In the genomic region with DNA sequence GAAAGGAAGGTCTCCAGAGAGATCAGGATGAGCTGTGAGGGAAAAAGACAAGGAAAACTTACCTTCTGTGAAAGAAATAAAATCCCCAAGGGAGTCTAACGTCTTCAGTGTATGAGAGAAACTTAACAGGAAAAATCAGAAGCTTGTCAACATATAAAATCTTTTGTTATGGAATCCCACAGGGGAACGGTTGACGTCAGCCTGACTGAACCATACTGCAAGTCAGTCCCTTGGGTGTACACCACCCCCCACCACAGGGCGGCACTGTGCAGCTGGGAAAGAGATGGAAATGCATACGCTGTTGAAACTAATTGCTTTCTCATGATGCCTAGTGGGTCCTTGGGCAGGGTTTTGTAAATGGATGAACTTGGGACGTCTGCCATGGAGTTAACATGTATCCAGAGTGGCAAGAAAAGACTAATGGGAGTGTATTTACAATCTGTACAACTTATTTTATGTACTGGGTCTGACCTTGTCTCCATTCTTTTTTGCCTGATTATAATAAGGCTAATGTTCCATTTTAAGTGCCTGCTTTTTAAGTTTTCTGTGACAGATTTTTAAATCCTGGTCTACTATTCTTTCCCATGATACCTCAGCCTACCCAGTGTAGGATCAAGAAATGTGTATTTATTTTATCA, we compare ENCODE assay signal across 1 cellular context.
A peak's percentile ranks its signal among the peaks of the same experiment; 100 is the strongest.
TF ChIP-seq lines count a peak whose summit lies in the region.

No MANE protein-coding gene starts in this region.

TF ChIP-seq in HEK293, 187 proteins besides CTCF, POLR2A, EP300 and RAD21 (continued from another document):
- TF ChIP-seq, protein P1, sequence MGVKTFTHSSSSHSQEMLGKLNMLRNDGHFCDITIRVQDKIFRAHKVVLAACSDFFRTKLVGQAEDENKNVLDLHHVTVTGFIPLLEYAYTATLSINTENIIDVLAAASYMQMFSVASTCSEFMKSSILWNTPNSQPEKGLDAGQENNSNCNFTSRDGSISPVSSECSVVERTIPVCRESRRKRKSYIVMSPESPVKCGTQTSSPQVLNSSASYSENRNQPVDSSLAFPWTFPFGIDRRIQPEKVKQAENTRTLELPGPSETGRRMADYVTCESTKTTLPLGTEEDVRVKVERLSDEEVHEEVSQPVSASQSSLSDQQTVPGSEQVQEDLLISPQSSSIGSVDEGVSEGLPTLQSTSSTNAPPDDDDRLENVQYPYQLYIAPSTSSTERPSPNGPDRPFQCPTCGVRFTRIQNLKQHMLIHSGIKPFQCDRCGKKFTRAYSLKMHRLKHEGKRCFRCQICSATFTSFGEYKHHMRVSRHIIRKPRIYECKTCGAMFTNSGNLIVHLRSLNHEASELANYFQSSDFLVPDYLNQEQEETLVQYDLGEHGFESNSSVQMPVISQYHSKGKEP (tag by site-specific recombination; IDR thresholded peaks at IDR 0.05): peak; percentile 71
- no peak for TF ChIP-seq ZNF214 (tag by site-specific recombination; IDR thresholded peaks at IDR 0.05; ENCODE audit: borderline replicate concordance)
- no peak for TF ChIP-seq ZNF530 (tag by site-specific recombination; IDR thresholded peaks at IDR 0.05; ENCODE audit: low read depth)
- TF ChIP-seq ZNF292 (tag by site-specific recombination; IDR thresholded peaks at IDR 0.05; ENCODE audit: borderline replicate concordance, low read depth): no peak
- TF ChIP-seq, protein P2, sequence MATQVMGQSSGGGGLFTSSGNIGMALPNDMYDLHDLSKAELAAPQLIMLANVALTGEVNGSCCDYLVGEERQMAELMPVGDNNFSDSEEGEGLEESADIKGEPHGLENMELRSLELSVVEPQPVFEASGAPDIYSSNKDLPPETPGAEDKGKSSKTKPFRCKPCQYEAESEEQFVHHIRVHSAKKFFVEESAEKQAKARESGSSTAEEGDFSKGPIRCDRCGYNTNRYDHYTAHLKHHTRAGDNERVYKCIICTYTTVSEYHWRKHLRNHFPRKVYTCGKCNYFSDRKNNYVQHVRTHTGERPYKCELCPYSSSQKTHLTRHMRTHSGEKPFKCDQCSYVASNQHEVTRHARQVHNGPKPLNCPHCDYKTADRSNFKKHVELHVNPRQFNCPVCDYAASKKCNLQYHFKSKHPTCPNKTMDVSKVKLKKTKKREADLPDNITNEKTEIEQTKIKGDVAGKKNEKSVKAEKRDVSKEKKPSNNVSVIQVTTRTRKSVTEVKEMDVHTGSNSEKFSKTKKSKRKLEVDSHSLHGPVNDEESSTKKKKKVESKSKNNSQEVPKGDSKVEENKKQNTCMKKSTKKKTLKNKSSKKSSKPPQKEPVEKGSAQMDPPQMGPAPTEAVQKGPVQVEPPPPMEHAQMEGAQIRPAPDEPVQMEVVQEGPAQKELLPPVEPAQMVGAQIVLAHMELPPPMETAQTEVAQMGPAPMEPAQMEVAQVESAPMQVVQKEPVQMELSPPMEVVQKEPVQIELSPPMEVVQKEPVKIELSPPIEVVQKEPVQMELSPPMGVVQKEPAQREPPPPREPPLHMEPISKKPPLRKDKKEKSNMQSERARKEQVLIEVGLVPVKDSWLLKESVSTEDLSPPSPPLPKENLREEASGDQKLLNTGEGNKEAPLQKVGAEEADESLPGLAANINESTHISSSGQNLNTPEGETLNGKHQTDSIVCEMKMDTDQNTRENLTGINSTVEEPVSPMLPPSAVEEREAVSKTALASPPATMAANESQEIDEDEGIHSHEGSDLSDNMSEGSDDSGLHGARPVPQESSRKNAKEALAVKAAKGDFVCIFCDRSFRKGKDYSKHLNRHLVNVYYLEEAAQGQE (tag by site-specific recombination; IDR thresholded peaks at IDR 0.05): no peak
- no peak for TF ChIP-seq ZNF501 (tag by site-specific recombination; IDR thresholded peaks at IDR 0.05)
- no peak for TF ChIP-seq ZNF785 (tag by site-specific recombination; IDR thresholded peaks at IDR 0.05)
- TF ChIP-seq ZNF16 (tag by site-specific recombination; IDR thresholded peaks at IDR 0.05; ENCODE audit: low read depth): no peak
- TF ChIP-seq, protein P3, sequence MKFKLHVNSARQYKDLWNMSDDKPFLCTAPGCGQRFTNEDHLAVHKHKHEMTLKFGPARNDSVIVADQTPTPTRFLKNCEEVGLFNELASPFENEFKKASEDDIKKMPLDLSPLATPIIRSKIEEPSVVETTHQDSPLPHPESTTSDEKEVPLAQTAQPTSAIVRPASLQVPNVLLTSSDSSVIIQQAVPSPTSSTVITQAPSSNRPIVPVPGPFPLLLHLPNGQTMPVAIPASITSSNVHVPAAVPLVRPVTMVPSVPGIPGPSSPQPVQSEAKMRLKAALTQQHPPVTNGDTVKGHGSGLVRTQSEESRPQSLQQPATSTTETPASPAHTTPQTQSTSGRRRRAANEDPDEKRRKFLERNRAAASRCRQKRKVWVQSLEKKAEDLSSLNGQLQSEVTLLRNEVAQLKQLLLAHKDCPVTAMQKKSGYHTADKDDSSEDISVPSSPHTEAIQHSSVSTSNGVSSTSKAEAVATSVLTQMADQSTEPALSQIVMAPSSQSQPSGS (tag by site-specific recombination; IDR thresholded peaks at IDR 0.05; ENCODE audit: low read depth): peak; percentile 63; the same call in 1 of the 2 replicates
- TF ChIP-seq RBAK (tag by site-specific recombination; IDR thresholded peaks at IDR 0.05): no peak
- no peak for TF ChIP-seq ZNF830 (tag by site-specific recombination; IDR thresholded peaks at IDR 0.05; ENCODE audit: low read depth)
- peak; percentile 76; the same call in 1 of the 2 replicates for TF ChIP-seq ZEB2 (tag by site-specific recombination; IDR thresholded peaks at IDR 0.05)
- no peak for TF ChIP-seq ZNF529 (tag by site-specific recombination; IDR thresholded peaks at IDR 0.05; ENCODE audit: insufficient replicate concordance)
- TF ChIP-seq, protein P4, sequence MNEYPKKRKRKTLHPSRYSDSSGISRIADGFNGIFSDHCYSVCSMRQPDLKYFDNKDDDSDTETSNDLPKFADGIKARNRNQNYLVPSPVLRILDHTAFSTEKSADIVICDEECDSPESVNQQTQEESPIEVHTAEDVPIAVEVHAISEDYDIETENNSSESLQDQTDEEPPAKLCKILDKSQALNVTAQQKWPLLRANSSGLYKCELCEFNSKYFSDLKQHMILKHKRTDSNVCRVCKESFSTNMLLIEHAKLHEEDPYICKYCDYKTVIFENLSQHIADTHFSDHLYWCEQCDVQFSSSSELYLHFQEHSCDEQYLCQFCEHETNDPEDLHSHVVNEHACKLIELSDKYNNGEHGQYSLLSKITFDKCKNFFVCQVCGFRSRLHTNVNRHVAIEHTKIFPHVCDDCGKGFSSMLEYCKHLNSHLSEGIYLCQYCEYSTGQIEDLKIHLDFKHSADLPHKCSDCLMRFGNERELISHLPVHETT (tag by site-specific recombination; IDR thresholded peaks at IDR 0.05): no peak
- TF ChIP-seq BCL11B (tag by site-specific recombination; IDR thresholded peaks at IDR 0.05; ENCODE audit: low read depth): no peak
- TF ChIP-seq ZNF664 (tag by site-specific recombination; IDR thresholded peaks at IDR 0.05): no peak
- TF ChIP-seq ZNF548 (tag by site-specific recombination; IDR thresholded peaks at IDR 0.05): no peak
- TF ChIP-seq ZXDB (tag by site-specific recombination; IDR thresholded peaks at IDR 0.05): 0 out of 2 replicates have a peak, but pooled peaks have one; percentile 30
- TF ChIP-seq ZNF747 (tag by site-specific recombination; IDR thresholded peaks at IDR 0.05): no peak
- TF ChIP-seq GFI1B (tag by site-specific recombination; IDR thresholded peaks at IDR 0.05): peak; percentile 58; the same call in 1 of the 2 replicates
- TF ChIP-seq, protein P5, sequence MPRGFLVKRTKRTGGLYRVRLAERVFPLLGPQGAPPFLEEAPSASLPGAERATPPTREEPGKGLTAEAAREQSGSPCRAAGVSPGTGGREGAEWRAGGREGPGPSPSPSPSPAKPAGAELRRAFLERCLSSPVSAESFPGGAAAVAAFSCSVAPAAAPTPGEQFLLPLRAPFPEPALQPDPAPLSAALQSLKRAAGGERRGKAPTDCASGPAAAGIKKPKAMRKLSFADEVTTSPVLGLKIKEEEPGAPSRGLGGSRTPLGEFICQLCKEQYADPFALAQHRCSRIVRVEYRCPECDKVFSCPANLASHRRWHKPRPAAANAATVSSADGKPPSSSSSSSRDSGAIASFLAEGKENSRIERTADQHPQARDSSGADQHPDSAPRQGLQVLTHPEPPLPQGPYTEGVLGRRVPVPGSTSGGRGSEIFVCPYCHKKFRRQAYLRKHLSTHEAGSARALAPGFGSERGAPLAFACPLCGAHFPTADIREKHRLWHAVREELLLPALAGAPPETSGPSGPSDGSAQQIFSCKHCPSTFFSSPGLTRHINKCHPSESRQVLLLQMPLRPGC (tag by site-specific recombination; IDR thresholded peaks at IDR 0.05): 0 out of 2 replicates have a peak, but pooled peaks have one; percentile 35
- 0 out of 2 replicates have a peak, but pooled peaks have one; percentile 30 for TF ChIP-seq ZBTB17 (tag by site-specific recombination; IDR thresholded peaks at IDR 0.05)
- TF ChIP-seq ZNF394 (tag by site-specific recombination; IDR thresholded peaks at IDR 0.05; ENCODE audit: borderline replicate concordance): peak; percentile 25; the same call in 1 of the 2 replicates
- TF ChIP-seq, protein P6, sequence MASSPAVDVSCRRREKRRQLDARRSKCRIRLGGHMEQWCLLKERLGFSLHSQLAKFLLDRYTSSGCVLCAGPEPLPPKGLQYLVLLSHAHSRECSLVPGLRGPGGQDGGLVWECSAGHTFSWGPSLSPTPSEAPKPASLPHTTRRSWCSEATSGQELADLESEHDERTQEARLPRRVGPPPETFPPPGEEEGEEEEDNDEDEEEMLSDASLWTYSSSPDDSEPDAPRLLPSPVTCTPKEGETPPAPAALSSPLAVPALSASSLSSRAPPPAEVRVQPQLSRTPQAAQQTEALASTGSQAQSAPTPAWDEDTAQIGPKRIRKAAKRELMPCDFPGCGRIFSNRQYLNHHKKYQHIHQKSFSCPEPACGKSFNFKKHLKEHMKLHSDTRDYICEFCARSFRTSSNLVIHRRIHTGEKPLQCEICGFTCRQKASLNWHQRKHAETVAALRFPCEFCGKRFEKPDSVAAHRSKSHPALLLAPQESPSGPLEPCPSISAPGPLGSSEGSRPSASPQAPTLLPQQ (tag by site-specific recombination; IDR thresholded peaks at IDR 0.05): peak; percentile 46; the same call in 1 of the 2 replicates
- peak; percentile 40; the same call in 1 of the 2 replicates for TF ChIP-seq ZBTB21 (tag by site-specific recombination; IDR thresholded peaks at IDR 0.05)
- TF ChIP-seq, protein P7, sequence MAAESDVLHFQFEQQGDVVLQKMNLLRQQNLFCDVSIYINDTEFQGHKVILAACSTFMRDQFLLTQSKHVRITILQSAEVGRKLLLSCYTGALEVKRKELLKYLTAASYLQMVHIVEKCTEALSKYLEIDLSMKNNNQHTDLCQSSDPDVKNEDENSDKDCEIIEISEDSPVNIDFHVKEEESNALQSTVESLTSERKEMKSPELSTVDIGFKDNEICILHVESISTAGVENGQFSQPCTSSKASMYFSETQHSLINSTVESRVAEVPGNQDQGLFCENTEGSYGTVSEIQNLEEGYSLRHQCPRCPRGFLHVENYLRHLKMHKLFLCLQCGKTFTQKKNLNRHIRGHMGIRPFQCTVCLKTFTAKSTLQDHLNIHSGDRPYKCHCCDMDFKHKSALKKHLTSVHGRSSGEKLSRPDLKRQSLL (tag by site-specific recombination; IDR thresholded peaks at IDR 0.05): no peak
- no peak for TF ChIP-seq ZNF791 (tag by site-specific recombination; IDR thresholded peaks at IDR 0.05)
- no peak for TF ChIP-seq ZBTB20 (tag by site-specific recombination; IDR thresholded peaks at IDR 0.05)
- no peak for TF ChIP-seq ZNF426 (tag by site-specific recombination; IDR thresholded peaks at IDR 0.05)
- TF ChIP-seq ZNF169 (tag by site-specific recombination; IDR thresholded peaks at IDR 0.05): no peak
